Comparison of ENCODE assay signal across 26 cellular contexts in the genomic region with DNA sequence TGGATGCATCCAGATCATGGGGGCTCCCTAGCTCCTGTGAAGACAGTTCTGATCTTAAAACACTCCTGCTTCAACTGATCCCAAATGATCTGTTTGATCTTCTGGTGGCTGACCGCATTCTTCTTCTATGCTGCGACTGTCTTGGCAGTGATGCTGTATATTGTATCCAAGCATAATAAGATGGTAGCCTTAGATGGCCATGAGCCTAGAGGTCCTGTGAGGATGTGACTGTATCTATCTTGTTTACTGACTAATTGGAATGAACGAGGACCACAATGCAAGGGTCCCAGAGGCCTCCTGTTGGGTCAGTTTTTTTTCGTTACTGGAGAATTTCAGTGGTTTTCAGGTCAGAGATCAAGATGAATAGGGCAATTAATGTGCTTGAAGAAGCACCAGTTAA. TPM values are rescaled to one million over a fixed set of nuclear protein-coding genes. Genes with fewer than 3 reads are reported as not detected.
"Had no signal": no experiment of that assay in that cellular context is flagged by ENCODE, and none has a peak within 500 bp of the region (broad histone marks: within the 10 kb centered on the region; RNA-seq: fewer than 3 reads in every experiment).

No MANE protein-coding gene starts in this region.

- H3K36me3 Mint-ChIP-seq: activated naive CD4-positive, alpha-beta T cell treated with anti-CD3 and anti-CD28 coated beads, Interleukin-2, amount 10 ng/mL, durations not matched to agents 7 days and 5 days; activated naive CD8-positive, alpha-beta T cell treated with anti-CD3 and anti-CD28 coated beads for 36 hours; T-cell had no signal

- H3K27me3 Mint-ChIP-seq: T-cell had no signal

- H3K4me3 ChIP-seq: cardiac muscle cell, SK-N-MC had no signal

- H3K27ac ChIP-seq: brain microvascular endothelial cell, cardiac muscle cell, SK-N-MC had no signal

- DNase-seq: activated CD4-positive, CD25-positive, alpha-beta regulatory T cell; activated CD8-positive, alpha-beta memory T cell treated with anti-CD3 and anti-CD28 coated beads, Interleukin-2, amount 50 U/mL, for 4 hours; activated CD8-positive, alpha-beta T cell treated with anti-CD3 and anti-CD28 coated beads for 36 hours; activated gamma-delta T cell treated with Interleukin-2 at 50 U/mL for 16 hours; activated naive CD4-positive, alpha-beta T cell treated with anti-CD3 and anti-CD28 coated beads, Interleukin-2, amount 10 ng/mL, durations not matched to agents 7 days and 5 days; activated naive CD8-positive, alpha-beta T cell treated with anti-CD3 and anti-CD28 coated beads for 36 hours; activated T-cell treated with anti-CD3 and anti-CD28 coated beads, Interleukin-2, amount 50 U/mL, for 72 hours; brain microvascular endothelial cell; MM.1S; NCI-H1105; NCI-H1436; NCI-H1694 treated with DMSO at 0.1 percent for 48 hours; NCI-H2081; NCI-H446; NCI-H524; NCI-H774; OCI-M1; RPMI8226; T-cell; T-helper 2 cell; T1000 had no signal

- H3K27me3 ChIP-seq: brain microvascular endothelial cell, cardiac muscle cell had no signal

- H3K9me3 Mint-ChIP-seq: activated CD8-positive, alpha-beta T cell treated with anti-CD3 and anti-CD28 coated beads for 36 hours; activated naive CD4-positive, alpha-beta T cell treated with anti-CD3 and anti-CD28 coated beads, Interleukin-2, amount 10 ng/mL, durations not matched to agents 7 days and 5 days; activated naive CD8-positive, alpha-beta T cell treated with anti-CD3 and anti-CD28 coated beads for 36 hours; activated T-helper 2 cell treated with anti-CD3 and anti-CD28 coated beads, Interferon-gamma antibody, Interleukin-2, Interleukin-4, amounts not matched to agents 10 μg/mL and 5 μg/mL and 100 μg/mL, durations not matched to agents 14 hours and 24 hours and 36 hours; T-cell had no signal

- H3K36me3 ChIP-seq: brain microvascular endothelial cell, cardiac muscle cell had no signal

- H3K27ac Mint-ChIP-seq: activated CD8-positive, alpha-beta T cell treated with anti-CD3 and anti-CD28 coated beads for 36 hours; activated naive CD4-positive, alpha-beta T cell treated with anti-CD3 and anti-CD28 coated beads, Interleukin-2, amount 10 ng/mL, durations not matched to agents 7 days and 5 days; activated naive CD8-positive, alpha-beta T cell treated with anti-CD3 and anti-CD28 coated beads for 36 hours; activated T-cell treated with anti-CD3 and anti-CD28 coated beads, Interleukin-2, amount 50 U/mL, for 72 hours; activated T-helper 2 cell treated with anti-CD3 and anti-CD28 coated beads, Interferon-gamma antibody, Interleukin-2, Interleukin-4, amounts not matched to agents 10 μg/mL and 5 μg/mL and 100 μg/mL, durations not matched to agents 14 hours and 24 hours and 36 hours; T-cell had no signal

- H3K4me3 Mint-ChIP-seq: activated CD8-positive, alpha-beta T cell treated with anti-CD3 and anti-CD28 coated beads for 36 hours; activated naive CD4-positive, alpha-beta T cell treated with anti-CD3 and anti-CD28 coated beads, Interleukin-2, amount 10 ng/mL, durations not matched to agents 7 days and 5 days; activated naive CD8-positive, alpha-beta T cell treated with anti-CD3 and anti-CD28 coated beads for 36 hours; activated T-cell treated with anti-CD3 and anti-CD28 coated beads, Interleukin-2, amount 50 U/mL, for 72 hours; T-cell had no signal

- ATAC-seq: activated CD8-positive, alpha-beta T cell treated with anti-CD3 and anti-CD28 coated beads for 36 hours; Panc1; Right ventricle myocardium inferior; T-cell had no signal

RNA-seq across cellular contexts. Expression of a gene that starts 7.1 kb away (rescaled TPM):
- total RNA-seq: activated CD8-positive, alpha-beta T cell treated with anti-CD3 and anti-CD28 coated beads for 36 hours; cardiac muscle cell had no signal
- polyA plus RNA-seq: cardiac muscle cell had no signal
